10 cellular contexts compared by ENCODE assay signal in the genomic region with DNA sequence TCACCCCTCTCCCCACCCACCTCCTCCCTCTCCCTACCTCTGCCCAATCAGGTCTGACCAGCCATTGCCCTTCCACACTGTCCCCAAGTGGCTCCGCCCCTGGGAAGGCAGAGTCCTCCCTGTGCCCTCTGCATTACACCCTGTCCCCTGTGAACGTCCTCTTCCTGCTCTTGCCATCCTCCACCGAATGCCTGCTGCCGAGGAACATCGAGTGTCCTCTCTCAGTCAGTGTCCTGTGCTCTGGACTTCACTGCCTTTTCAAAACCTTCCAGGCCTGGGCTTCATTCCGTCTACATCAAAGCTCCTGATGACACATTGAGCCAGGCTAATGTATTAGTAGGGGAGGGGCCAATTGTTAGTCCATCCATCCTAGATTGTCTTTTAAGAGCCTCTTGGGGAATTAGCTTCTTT. TPM values are rescaled to one million over a fixed set of nuclear protein-coding genes. Genes with fewer than 3 reads are reported as not detected.
DNase-seq lines count a peak whose midpoint lies in the region; ATAC-seq, FAIRE-seq and TF ChIP-seq lines count a peak whose summit lies in the region.
"Had no signal": no experiment of that assay in that cellular context is flagged by ENCODE, and none has a peak within 500 bp of the region (broad histone marks: within the 10 kb centered on the region; RNA-seq: fewer than 3 reads in every experiment).

No MANE protein-coding gene starts in this region.

- no peaks in the 10 kb centered on the region for H3K4me1 ChIP-seq in mesendoderm (ENCODE audit: control insufficient read depth, low read depth, low read length)

- H3K4me3 Mint-ChIP-seq in WTC11: 0 out of 2 replicates have a peak overlapping the region, but pooled peaks have one; percentile 26
- H3K4me3 Mint-ChIP-seq: activated T-cell treated with anti-CD3 and anti-CD28 coated beads, Interleukin-2, amount 50 U/mL, for 24 hours had no signal

- no peak overlapping the region for H3K27ac ChIP-seq in mesendoderm (ENCODE audit: low read depth, low read length)
- H3K27ac ChIP-seq: KMS-11 had no signal

- peak; percentile 77 for ATAC-seq in WTC11
- no peak for ATAC-seq in GM18520 (IDR thresholded peaks at IDR 0.05; ENCODE audit: unreplicated experiment)
- ATAC-seq in GM21390 (IDR thresholded peaks at IDR 0.05; ENCODE audit: unreplicated experiment): no peak

- H3K56ac ChIP-seq in mesendoderm (ENCODE audit: low read length): peak overlapping the region; percentile 45

- CTCF ChIA-PET in WTC11 (lab: Charles Lee): interaction anchor here (0.6 to 1.8 kb wide), 15 partner anchors 13 to 388 kb away, joined by 3 to 17 read pairs (median 4); a partner anchor contains a TSS

- no peak for FAIRE-seq in RCC 7860 (lab: Jason Lieb, UNC)
- no peak for FAIRE-seq in frontal cortex (lab: Jason Lieb, UNC)

- DNase-seq in DMS 273 treated with DMSO at 0.1 percent for 48 hours (lab: John Stamatoyannopoulos, UW) (peak; percentile 27), NCI-H1417 treated with DMSO at 0.1 percent for 48 hours (lab: John Stamatoyannopoulos, UW) (peak; percentile 24), WTC11 (ENCODE audit: low spot score) (peak; percentile 69), mesendoderm (peak; percentile 77), RCC 7860 (ENCODE audit: low spot score) (no peak), frontal cortex (ENCODE audit: low spot score in 2 of 2) (no peak)
- DNase-seq: activated T-cell treated with anti-CD3 and anti-CD28 coated beads, Interleukin-2, amount 50 U/mL, for 24 hours had no signal

- H3K9me3 Mint-ChIP-seq in WTC11: no peaks in the 10 kb centered on the region
- H3K9me3 Mint-ChIP-seq: activated T-cell treated with anti-CD3 and anti-CD28 coated beads, Interleukin-2, amount 50 U/mL, for 24 hours had no signal

- H3K4ac ChIP-seq in mesendoderm (ENCODE audit: low read depth, low read length): no peak overlapping the region

- H2BK5ac ChIP-seq in mesendoderm (ENCODE audit: low read length): no peak overlapping the region

- peaks cover 25% of the 10 kb centered on the region for H3K4me1 Mint-ChIP-seq in WTC11

- no peak overlapping the region for H3K4me3 ChIP-seq in mesendoderm (ENCODE audit: low read length)

- H3K36me3 Mint-ChIP-seq in WTC11: no peaks in the 10 kb centered on the region

- POLR2A ChIA-PET in WTC11 (lab: Charles Lee): interaction anchor here (0.6 kb wide), 2 partner anchors 10 to 34 kb away, joined by 3 to 4 read pairs; no protein-coding TSS in a partner anchor

- no peaks in the 10 kb centered on the region for H3K79me2 ChIP-seq in mesendoderm (ENCODE audit: control insufficient read depth, insufficient read depth, low read length)

- H2BK120ac ChIP-seq in mesendoderm (ENCODE audit: low read depth, low read length): no peak overlapping the region

- H3K4me2 ChIP-seq in mesendoderm (ENCODE audit: low read length): peak overlapping the region; percentile 1
- H3K4me2 ChIP-seq: KMS-11 had no signal

- no peaks in the 10 kb centered on the region for H3K27me3 ChIP-seq in mesendoderm (ENCODE audit: insufficient read depth, low read length, poor library complexity)

- WGBS in mesendoderm (ENCODE audit: extremely low coverage, insufficient coverage, low lambda C conversion rate): no CpG with 5 or more reads among the region's 6 CpGs

- H3K27ac Mint-ChIP-seq in WTC11: no peak overlapping the region
- H3K27ac Mint-ChIP-seq: activated T-cell treated with anti-CD3 and anti-CD28 coated beads, Interleukin-2, amount 50 U/mL, for 24 hours had no signal

- H2BK15ac ChIP-seq in mesendoderm (replicated peaks; ENCODE audit: low read depth): no peak overlapping the region

- peaks cover 9% of the 10 kb centered on the region for H3K27me3 Mint-ChIP-seq in WTC11 (ENCODE audit: low read depth)

- no peaks in the 10 kb centered on the region for H3K79me1 ChIP-seq in mesendoderm (ENCODE audit: low read length)

- no peak overlapping the region for H2AK5ac ChIP-seq in mesendoderm (ENCODE audit: low read length)

- no peak overlapping the region for H3K18ac ChIP-seq in mesendoderm (ENCODE audit: low read length)

- no peak overlapping the region for H3K9ac ChIP-seq in mesendoderm (ENCODE audit: low read length)
- H3K9ac ChIP-seq: KMS-11 had no signal

- no peak overlapping the region for H3K23ac ChIP-seq in mesendoderm (ENCODE audit: low read length)

- no peak for TF ChIP-seq CTCF in WTC11 (IDR thresholded peaks at IDR 0.05)

- H4K8ac ChIP-seq in mesendoderm (ENCODE audit: low read depth, low read length): no peak overlapping the region

- no peak overlapping the region for H4K5ac ChIP-seq in mesendoderm (ENCODE audit: low read length)

- no peaks in the 10 kb centered on the region for H3K36me3 ChIP-seq in mesendoderm (ENCODE audit: control insufficient read depth, insufficient read depth, low read length)

TF ChIP-seq in WTC11, 78 proteins besides CTCF, POLR2A, EP300 and RAD21:
- TF ChIP-seq SP1 (CRISPR knock-in tag; conservative IDR thresholded peaks at IDR 0.05) (0 out of 2 replicates have a peak, but pooled peaks have one; percentile 48), ZNF232 (CRISPR knock-in tag; IDR thresholded peaks at IDR 0.05) (no peak), ZNF317 (CRISPR knock-in tag; IDR thresholded peaks at IDR 0.05; ENCODE audit: borderline replicate concordance, low read depth) (no peak), NFATC4 (CRISPR knock-in tag; IDR thresholded peaks at IDR 0.05) (no peak), ZNF263 (CRISPR knock-in tag; IDR thresholded peaks at IDR 0.05; ENCODE audit: low read depth) (peak; percentile 98)
- TF ChIP-seq, protein P1, sequence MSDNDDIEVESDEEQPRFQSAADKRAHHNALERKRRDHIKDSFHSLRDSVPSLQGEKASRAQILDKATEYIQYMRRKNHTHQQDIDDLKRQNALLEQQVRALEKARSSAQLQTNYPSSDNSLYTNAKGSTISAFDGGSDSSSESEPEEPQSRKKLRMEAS (CRISPR knock-in tag; IDR thresholded peaks at IDR 0.05): 0 out of 2 replicates have a peak, but pooled peaks have one; percentile 23
- TF ChIP-seq, protein P2, sequence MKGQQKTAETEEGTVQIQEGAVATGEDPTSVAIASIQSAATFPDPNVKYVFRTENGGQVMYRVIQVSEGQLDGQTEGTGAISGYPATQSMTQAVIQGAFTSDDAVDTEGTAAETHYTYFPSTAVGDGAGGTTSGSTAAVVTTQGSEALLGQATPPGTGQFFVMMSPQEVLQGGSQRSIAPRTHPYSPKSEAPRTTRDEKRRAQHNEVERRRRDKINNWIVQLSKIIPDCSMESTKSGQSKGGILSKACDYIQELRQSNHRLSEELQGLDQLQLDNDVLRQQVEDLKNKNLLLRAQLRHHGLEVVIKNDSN (CRISPR knock-in tag; IDR thresholded peaks at IDR 0.05): no peak

RNA-seq across cellular contexts. Expression of a gene that starts 3.3 kb away (rescaled TPM):
- total RNA-seq in WTC11 (2021) (10.6 to 12.6 TPM (median 10.7 TPM) in 3 replicates), frontal cortex (2.9 TPM)
- 4.6 TPM for polyA plus RNA-seq in mesendoderm (2013, experiment 1 of 2)
- 4.7 TPM for polyA plus RNA-seq in mesendoderm (2013, experiment 2 of 2)

RNA-seq across cellular contexts. Expression of a gene that starts 36.7 kb away (rescaled TPM):
- total RNA-seq in WTC11 (2021) (2,184 to 2,437 TPM (median 2,411 TPM) in 3 replicates), frontal cortex (792 TPM)
- 2,316 TPM for polyA plus RNA-seq in mesendoderm (2013, experiment 1 of 2)
- 2,311 TPM for polyA plus RNA-seq in mesendoderm (2013, experiment 2 of 2)

Comparison
In these comparisons a context has a peak if more than half of its experiments do, and no peak if none do; other contexts are left out.
1. DNase-seq: peak in DMS 273 treated with DMSO at 0.1 percent for 48 hours (single experiment), NCI-H1417 treated with DMSO at 0.1 percent for 48 hours (single experiment), WTC11 (single experiment) and mesendoderm (single experiment); none in RCC 7860 (single experiment) and frontal cortex (0 of 2).